1 cellular context compared by ENCODE assay signal in genomic region chrX:40102393-40103381, GRCh38.
TF ChIP-seq lines count a peak whose summit lies in the region.

No MANE protein-coding gene starts in this region.

TF ChIP-seq in K562, 482 proteins besides CTCF, POLR2A, EP300 and RAD21 (continued from another document):
- TF ChIP-seq, protein P1, sequence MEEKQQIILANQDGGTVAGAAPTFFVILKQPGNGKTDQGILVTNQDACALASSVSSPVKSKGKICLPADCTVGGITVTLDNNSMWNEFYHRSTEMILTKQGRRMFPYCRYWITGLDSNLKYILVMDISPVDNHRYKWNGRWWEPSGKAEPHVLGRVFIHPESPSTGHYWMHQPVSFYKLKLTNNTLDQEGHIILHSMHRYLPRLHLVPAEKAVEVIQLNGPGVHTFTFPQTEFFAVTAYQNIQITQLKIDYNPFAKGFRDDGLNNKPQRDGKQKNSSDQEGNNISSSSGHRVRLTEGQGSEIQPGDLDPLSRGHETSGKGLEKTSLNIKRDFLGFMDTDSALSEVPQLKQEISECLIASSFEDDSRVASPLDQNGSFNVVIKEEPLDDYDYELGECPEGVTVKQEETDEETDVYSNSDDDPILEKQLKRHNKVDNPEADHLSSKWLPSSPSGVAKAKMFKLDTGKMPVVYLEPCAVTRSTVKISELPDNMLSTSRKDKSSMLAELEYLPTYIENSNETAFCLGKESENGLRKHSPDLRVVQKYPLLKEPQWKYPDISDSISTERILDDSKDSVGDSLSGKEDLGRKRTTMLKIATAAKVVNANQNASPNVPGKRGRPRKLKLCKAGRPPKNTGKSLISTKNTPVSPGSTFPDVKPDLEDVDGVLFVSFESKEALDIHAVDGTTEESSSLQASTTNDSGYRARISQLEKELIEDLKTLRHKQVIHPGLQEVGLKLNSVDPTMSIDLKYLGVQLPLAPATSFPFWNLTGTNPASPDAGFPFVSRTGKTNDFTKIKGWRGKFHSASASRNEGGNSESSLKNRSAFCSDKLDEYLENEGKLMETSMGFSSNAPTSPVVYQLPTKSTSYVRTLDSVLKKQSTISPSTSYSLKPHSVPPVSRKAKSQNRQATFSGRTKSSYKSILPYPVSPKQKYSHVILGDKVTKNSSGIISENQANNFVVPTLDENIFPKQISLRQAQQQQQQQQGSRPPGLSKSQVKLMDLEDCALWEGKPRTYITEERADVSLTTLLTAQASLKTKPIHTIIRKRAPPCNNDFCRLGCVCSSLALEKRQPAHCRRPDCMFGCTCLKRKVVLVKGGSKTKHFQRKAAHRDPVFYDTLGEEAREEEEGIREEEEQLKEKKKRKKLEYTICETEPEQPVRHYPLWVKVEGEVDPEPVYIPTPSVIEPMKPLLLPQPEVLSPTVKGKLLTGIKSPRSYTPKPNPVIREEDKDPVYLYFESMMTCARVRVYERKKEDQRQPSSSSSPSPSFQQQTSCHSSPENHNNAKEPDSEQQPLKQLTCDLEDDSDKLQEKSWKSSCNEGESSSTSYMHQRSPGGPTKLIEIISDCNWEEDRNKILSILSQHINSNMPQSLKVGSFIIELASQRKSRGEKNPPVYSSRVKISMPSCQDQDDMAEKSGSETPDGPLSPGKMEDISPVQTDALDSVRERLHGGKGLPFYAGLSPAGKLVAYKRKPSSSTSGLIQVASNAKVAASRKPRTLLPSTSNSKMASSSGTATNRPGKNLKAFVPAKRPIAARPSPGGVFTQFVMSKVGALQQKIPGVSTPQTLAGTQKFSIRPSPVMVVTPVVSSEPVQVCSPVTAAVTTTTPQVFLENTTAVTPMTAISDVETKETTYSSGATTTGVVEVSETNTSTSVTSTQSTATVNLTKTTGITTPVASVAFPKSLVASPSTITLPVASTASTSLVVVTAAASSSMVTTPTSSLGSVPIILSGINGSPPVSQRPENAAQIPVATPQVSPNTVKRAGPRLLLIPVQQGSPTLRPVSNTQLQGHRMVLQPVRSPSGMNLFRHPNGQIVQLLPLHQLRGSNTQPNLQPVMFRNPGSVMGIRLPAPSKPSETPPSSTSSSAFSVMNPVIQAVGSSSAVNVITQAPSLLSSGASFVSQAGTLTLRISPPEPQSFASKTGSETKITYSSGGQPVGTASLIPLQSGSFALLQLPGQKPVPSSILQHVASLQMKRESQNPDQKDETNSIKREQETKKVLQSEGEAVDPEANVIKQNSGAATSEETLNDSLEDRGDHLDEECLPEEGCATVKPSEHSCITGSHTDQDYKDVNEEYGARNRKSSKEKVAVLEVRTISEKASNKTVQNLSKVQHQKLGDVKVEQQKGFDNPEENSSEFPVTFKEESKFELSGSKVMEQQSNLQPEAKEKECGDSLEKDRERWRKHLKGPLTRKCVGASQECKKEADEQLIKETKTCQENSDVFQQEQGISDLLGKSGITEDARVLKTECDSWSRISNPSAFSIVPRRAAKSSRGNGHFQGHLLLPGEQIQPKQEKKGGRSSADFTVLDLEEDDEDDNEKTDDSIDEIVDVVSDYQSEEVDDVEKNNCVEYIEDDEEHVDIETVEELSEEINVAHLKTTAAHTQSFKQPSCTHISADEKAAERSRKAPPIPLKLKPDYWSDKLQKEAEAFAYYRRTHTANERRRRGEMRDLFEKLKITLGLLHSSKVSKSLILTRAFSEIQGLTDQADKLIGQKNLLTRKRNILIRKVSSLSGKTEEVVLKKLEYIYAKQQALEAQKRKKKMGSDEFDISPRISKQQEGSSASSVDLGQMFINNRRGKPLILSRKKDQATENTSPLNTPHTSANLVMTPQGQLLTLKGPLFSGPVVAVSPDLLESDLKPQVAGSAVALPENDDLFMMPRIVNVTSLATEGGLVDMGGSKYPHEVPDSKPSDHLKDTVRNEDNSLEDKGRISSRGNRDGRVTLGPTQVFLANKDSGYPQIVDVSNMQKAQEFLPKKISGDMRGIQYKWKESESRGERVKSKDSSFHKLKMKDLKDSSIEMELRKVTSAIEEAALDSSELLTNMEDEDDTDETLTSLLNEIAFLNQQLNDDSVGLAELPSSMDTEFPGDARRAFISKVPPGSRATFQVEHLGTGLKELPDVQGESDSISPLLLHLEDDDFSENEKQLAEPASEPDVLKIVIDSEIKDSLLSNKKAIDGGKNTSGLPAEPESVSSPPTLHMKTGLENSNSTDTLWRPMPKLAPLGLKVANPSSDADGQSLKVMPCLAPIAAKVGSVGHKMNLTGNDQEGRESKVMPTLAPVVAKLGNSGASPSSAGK (IDR thresholded peaks at IDR 0.05) = peak; percentile 52
- TF ChIP-seq BRD4 (IDR thresholded peaks at IDR 0.05) (no peak), TAF9B (IDR thresholded peaks at IDR 0.05; ENCODE audit: partially characterized antibody) (no peak), CREB3 (tag; conservative IDR thresholded peaks at IDR 0.05; ENCODE audit: low read depth) (no peak), SMAD4 (CRISPR knock-in tag; conservative IDR thresholded peaks at IDR 0.05) (peak; percentile 34; the same call in 1 of the 2 replicates), HDGF (IDR thresholded peaks at IDR 0.05) (no peak), KDM5B (IDR thresholded peaks at IDR 0.05; ENCODE audit: insufficient replicate concordance, low read depth, low read length) (peak; percentile 42), ARID1B (IDR thresholded peaks at IDR 0.05) (peak; percentile 24; the same call in 1 of the 2 replicates), ASH1L (IDR thresholded peaks at IDR 0.05; ENCODE audit: borderline replicate concordance, low read depth, partially characterized antibody) (no peak), XRCC5 (IDR thresholded peaks at IDR 0.05; ENCODE audit: low read depth, low read length) (no peak), MXI1 (IDR thresholded peaks at IDR 0.05; ENCODE audit: low read depth, low read length) (no peak), MEIS2 (IDR thresholded peaks at IDR 0.05; ENCODE audit: partially characterized antibody) (peak; percentile 47), MED1 (CRISPR knock-in tag; IDR thresholded peaks at IDR 0.05; ENCODE audit: borderline replicate concordance) (no peak), DIDO1 (tag; IDR thresholded peaks at IDR 0.05; ENCODE audit: low read depth) (no peak), CREM (IDR thresholded peaks at IDR 0.05; ENCODE audit: low read depth) (0 out of 2 replicates have a peak, but pooled peaks have one; percentile 5), TEAD4 (IDR thresholded peaks at IDR 0.05; ENCODE audit: low read length) (no peak), TEAD4 (CRISPR knock-in tag; IDR thresholded peaks at IDR 0.05; ENCODE audit: borderline replicate concordance) (no peak), EGR1 (conservative IDR thresholded peaks at IDR 0.05) (peak; percentile 45), NR4A1 (CRISPR knock-in tag; IDR thresholded peaks at IDR 0.05) (no peak), NR4A1 (tag; IDR thresholded peaks at IDR 0.05) (0 out of 2 replicates have a peak, but pooled peaks have one; percentile 21), RBFOX2 (IDR thresholded peaks at IDR 0.05; ENCODE audit: low read depth, low read length) (peak; percentile 78), NEUROD1 (IDR thresholded peaks at IDR 0.05; ENCODE audit: borderline replicate concordance, low read depth, low read length, partially characterized antibody) (no peak), SOX6 (IDR thresholded peaks at IDR 0.05) (no peak), CHD4 (IDR thresholded peaks at IDR 0.05; ENCODE audit: insufficient read depth, insufficient replicate concordance, low read depth, low read length, poor library complexity, severe bottlenecking) (no peak), ID3 (CRISPR knock-in tag; IDR thresholded peaks at IDR 0.05) (no peak), ID3 (tag; IDR thresholded peaks at IDR 0.05) (no peak), NRF1 (conservative IDR thresholded peaks at IDR 0.05 in 1 of 2, IDR thresholded peaks at IDR 0.05 in 1 of 2) (peak; percentile 24 to 25; a peak in 1 of 4 replicates)
- TF ChIP-seq, protein P2, sequence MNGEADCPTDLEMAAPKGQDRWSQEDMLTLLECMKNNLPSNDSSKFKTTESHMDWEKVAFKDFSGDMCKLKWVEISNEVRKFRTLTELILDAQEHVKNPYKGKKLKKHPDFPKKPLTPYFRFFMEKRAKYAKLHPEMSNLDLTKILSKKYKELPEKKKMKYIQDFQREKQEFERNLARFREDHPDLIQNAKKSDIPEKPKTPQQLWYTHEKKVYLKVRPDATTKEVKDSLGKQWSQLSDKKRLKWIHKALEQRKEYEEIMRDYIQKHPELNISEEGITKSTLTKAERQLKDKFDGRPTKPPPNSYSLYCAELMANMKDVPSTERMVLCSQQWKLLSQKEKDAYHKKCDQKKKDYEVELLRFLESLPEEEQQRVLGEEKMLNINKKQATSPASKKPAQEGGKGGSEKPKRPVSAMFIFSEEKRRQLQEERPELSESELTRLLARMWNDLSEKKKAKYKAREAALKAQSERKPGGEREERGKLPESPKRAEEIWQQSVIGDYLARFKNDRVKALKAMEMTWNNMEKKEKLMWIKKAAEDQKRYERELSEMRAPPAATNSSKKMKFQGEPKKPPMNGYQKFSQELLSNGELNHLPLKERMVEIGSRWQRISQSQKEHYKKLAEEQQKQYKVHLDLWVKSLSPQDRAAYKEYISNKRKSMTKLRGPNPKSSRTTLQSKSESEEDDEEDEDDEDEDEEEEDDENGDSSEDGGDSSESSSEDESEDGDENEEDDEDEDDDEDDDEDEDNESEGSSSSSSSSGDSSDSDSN (IDR thresholded peaks at IDR 0.05; ENCODE audit: borderline replicate concordance in 1 of 2, low read depth in 2 of 2, low read length in 2 of 2) = peak; percentile 32 to 45; a peak in 1 of 4 replicates
- TF ChIP-seq, protein P3, sequence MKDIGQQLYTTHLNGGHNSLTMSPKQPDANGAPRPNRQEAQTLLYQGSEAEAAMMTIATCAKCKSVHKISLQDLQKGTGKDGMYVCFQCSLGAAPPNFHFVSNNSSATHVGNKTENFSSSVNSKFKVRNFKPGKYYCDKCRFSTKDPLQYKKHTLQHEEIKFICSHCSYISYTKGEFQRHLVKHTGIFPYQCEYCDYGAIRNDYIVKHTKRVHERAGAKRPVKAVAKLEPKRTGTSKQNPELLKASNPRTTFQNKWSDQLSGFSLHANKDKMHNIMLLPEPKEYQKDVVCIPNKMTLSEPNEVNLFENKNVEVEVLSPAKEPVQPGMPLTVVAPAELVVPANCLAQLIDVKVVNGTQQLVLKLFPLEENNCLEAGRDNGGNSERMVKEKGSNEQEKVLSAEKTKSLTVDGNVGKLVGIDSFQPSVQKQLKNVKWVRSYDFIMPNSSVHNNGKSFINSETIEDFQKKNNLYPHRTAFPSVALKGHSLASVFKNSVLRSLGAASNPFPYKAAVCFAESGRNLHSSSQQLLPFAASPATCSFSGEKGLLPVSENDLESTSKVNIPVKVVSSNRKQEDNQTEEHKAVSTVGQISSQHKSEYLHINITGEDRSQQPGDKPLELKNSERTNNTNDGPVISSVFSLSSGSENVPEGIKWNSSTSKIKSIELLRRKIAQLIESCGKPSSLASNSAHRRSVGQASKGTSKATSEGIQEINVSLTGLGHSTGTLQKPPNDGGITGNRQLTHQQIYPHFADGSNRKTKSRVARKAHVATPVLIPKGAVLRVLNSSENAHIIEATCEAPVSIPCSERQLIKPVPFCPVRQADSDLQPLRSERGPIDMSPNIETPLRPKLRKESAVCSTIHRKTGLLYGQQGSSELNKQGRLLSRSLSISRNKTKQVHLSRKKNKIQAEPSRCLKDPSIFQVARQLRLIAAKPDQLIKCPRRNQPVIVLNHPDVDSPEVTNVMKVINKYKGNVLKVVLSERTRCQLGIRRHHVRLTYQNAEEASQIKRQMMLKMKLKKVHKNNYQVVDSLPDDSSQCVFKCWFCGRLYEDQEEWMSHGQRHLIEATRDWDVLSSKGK (CRISPR knock-in tag; IDR thresholded peaks at IDR 0.05) = no peak
- TF ChIP-seq, protein P4, sequence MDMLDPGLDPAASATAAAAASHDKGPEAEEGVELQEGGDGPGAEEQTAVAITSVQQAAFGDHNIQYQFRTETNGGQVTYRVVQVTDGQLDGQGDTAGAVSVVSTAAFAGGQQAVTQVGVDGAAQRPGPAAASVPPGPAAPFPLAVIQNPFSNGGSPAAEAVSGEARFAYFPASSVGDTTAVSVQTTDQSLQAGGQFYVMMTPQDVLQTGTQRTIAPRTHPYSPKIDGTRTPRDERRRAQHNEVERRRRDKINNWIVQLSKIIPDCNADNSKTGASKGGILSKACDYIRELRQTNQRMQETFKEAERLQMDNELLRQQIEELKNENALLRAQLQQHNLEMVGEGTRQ (CRISPR knock-in tag; IDR thresholded peaks at IDR 0.05) = no peak
- TF ChIP-seq, protein P5, sequence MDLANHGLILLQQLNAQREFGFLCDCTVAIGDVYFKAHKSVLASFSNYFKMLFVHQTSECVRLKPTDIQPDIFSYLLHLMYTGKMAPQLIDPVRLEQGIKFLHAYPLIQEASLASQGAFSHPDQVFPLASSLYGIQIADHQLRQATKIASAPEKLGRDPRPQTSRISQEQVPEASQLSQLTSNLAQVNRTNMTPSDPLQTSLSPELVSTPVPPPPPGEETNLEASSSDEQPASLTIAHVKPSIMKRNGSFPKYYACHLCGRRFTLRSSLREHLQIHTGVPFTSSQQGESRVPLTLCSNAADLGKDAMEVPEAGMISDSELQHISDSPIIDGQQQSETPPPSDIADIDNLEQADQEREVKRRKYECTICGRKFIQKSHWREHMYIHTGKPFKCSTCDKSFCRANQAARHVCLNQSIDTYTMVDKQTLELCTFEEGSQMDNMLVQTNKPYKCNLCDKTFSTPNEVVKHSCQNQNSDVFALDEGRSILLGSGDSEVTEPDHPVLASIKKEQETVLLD (IDR thresholded peaks at IDR 0.05) = no peak
